Comparison of ENCODE assay signal across 9 cellular contexts in the genomic region with DNA sequence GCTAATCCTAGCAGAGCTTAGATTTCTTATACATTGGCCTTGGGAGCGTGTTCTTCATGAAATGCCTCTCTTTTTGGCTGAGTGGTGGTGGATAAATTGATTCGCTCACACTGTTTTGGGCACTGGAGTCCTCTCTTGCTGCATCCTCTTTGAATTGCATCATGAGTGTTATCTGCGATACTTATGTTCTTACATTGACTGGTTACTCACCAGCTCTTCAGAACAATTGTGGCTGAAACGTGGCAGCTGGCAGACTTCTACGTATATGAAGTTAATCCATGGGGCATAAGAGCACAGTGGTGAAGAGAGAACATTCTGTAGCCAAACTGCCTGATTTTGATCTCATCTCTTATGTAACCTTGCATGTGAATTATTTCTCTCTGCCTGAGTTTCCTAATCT.
DNase-seq lines count a peak whose midpoint lies in the region; ATAC-seq and TF ChIP-seq lines count a peak whose summit lies in the region.
"Had no signal": no experiment of that assay in that cellular context is flagged by ENCODE, and none has a peak within 500 bp of the region (broad histone marks: within the 10 kb centered on the region; RNA-seq: fewer than 3 reads in every experiment).

No MANE protein-coding gene starts in this region.

- no peaks in the 10 kb centered on the region for H3K27me3 ChIP-seq in OCI-LY3 (ENCODE audit: low read depth, low read length)
- no peaks in the 10 kb centered on the region for H3K27me3 ChIP-seq in gastrocnemius medialis
- no peaks in the 10 kb centered on the region for H3K27me3 ChIP-seq in aorta (ENCODE audit: control insufficient read depth in 1 of 2, insufficient read depth in 2 of 2, low read length in 1 of 2)

- no peak overlapping the region for H2AFZ ChIP-seq in OCI-LY3 (ENCODE audit: low read depth, low read length)

- peak overlapping the region; percentile 74 for H3K4me2 ChIP-seq in OCI-LY3 (ENCODE audit: low read length)

- no peaks in the 10 kb centered on the region for H4K20me1 ChIP-seq in OCI-LY3 (ENCODE audit: insufficient read depth, low read length)

- peak overlapping the region; percentile 92 for H3K27ac ChIP-seq in OCI-LY3 (ENCODE audit: low read length)
- H3K27ac ChIP-seq in gastrocnemius medialis: peak overlapping the region; percentile 76 to 91 (median 84)
- peak overlapping the region in 1 of 2 donors; percentile 25 for H3K27ac ChIP-seq in aorta (ENCODE audit: low read depth in 1 of 2, low read length in 2 of 2)

- H3K9ac ChIP-seq in OCI-LY3 (ENCODE audit: low read length): peak overlapping the region; percentile 47

- in situ Hi-C loops in gastrocnemius medialis (cut with MboI; ENCODE audit: low sequenced_read_pairs in 4 of 4): no loop called here

- no peaks in the 10 kb centered on the region for H3K79me2 ChIP-seq in OCI-LY3 (ENCODE audit: low read length)

- H3K4me1 ChIP-seq in OCI-LY3 (ENCODE audit: low read length) (peaks cover 59% of the 10 kb centered on the region), gastrocnemius medialis (peaks cover 71 to 77% of the 10 kb centered on the region in 2 donors), aorta (ENCODE audit: control insufficient read depth in 1 of 2, insufficient read depth in 2 of 2, low read length in 2 of 2) (peaks cover 3 to 15% of the 10 kb centered on the region in 2 donors)

- TF ChIP-seq POLR2A in gastrocnemius medialis (IDR thresholded peaks at IDR 0.05): no peak

- no peak for TF ChIP-seq CTCF in OCI-LY3 (IDR thresholded peaks at IDR 0.05; ENCODE audit: low read depth, low read length)
- TF ChIP-seq CTCF in gastrocnemius medialis (IDR thresholded peaks at IDR 0.05 in 4 of 5, conservative IDR thresholded peaks at IDR 0.05 in 1 of 5): no peak

- H3K4me3 ChIP-seq in OCI-LY3 (ENCODE audit: low read length) (peak overlapping the region; percentile 20; the same call in 1 of the 2 replicates), gastrocnemius medialis (no peak overlapping the region), aorta (ENCODE audit: low read length in 2 of 2) (no peak overlapping the region)

- ATAC-seq in gastrocnemius medialis: peak in 1 of 2 donors; percentile 7
- ATAC-seq in GM19455 (IDR thresholded peaks at IDR 0.05; ENCODE audit: unreplicated experiment): no peak
- no peak for ATAC-seq in aorta (ENCODE audit: low FRiP score)

- 72 to 76% methylated on average over 5 of the region's 5 CpGs for WGBS in aorta, 2 donors

- peak; percentile 72 for DNase-seq in DMS53 treated with DMSO at 0.1 percent for 48 hours (lab: John Stamatoyannopoulos, UW; ENCODE audit: unreplicated experiment)
- peak; percentile 92 for DNase-seq in fibroblast of gingiva (ENCODE audit: low read depth)
- DNase-seq in gastrocnemius medialis: peak in 1 of 2 donors; percentile 50
- no peak for DNase-seq in aorta
- DNase-seq in activated effector memory CD4-positive, alpha-beta T cell treated with Interleukin-2 at 50 U/mL for 16 hours: no peak
- DNase-seq: GF-D8, NCI-H2227 treated with DMSO at 0.1 percent for 48 hours had no signal

- H3K36me3 ChIP-seq in OCI-LY3 (replicated peaks; ENCODE audit: low read depth, low read length) (no peaks in the 10 kb centered on the region), gastrocnemius medialis (no peaks in the 10 kb centered on the region), aorta (ENCODE audit: control insufficient read depth in 1 of 2, insufficient read depth in 2 of 2, low read length in 1 of 2) (peaks cover 0 to 5% of the 10 kb centered on the region in 2 donors)

- H3K9me3 ChIP-seq in OCI-LY3 (ENCODE audit: insufficient read depth, low read length) (no peaks in the 10 kb centered on the region), gastrocnemius medialis (no peaks in the 10 kb centered on the region), aorta (ENCODE audit: control insufficient read depth, low read length) (no peaks in the 10 kb centered on the region)

- intact Hi-C loops in gastrocnemius medialis (cut with DNase I; ENCODE audit: low total_unique reads) (no loop called here), aorta (cut with DNase I) (no loop called here)

Comparison
In these comparisons a context has a peak if more than half of its experiments do, and no peak if none do; other contexts are left out.
1. DNase-seq: peak in DMS53 treated with DMSO at 0.1 percent for 48 hours (single experiment) and fibroblast of gingiva (single experiment); none in aorta (0 of 2) and activated effector memory CD4-positive, alpha-beta T cell treated with Interleukin-2 at 50 U/mL for 16 hours (single experiment).